In genomic region chr10:49624629-49625028, GRCh38 we compare ENCODE assay signal across 25 cellular contexts. TPM values are rescaled to one million over a fixed set of nuclear protein-coding genes. Genes with fewer than 3 reads are reported as not detected.
DNase-seq lines count a peak whose midpoint lies in the region; ATAC-seq and TF ChIP-seq lines count a peak whose summit lies in the region.
"Had no signal": no experiment of that assay in that cellular context is flagged by ENCODE, and none has a peak within 500 bp of the region (broad histone marks: within the 10 kb centered on the region; RNA-seq: fewer than 3 reads in every experiment).

No MANE protein-coding gene starts in this region.

- no peaks in the 10 kb centered on the region for H3K9me3 Mint-ChIP-seq in H9
- H3K9me3 Mint-ChIP-seq in activated CD4-positive, alpha-beta T cell treated with anti-CD3 and anti-CD28 coated beads, Interleukin-2, amount 10 ng/mL, durations not matched to agents 7 days and 5 days, result no peaks in the 10 kb centered on the region
- H3K9me3 Mint-ChIP-seq: CD4-positive, alpha-beta T cell; CD8-positive, alpha-beta memory T cell; HFFc6 had no signal

- BruUV-seq in IMR-90 (replicated peaks; lab: Mats Ljungman, UMichigan), result no TSS peak

- H2BK120ac ChIP-seq in H9 (ENCODE audit: low read depth, low read length, poor library complexity, severe bottlenecking), result no peak overlapping the region
- no peak overlapping the region for H2BK120ac ChIP-seq in IMR-90 (ENCODE audit: low read depth, low read length)

- H3K79me2 ChIP-seq in H9 (ENCODE audit: insufficient read depth, low read length), result no peaks in the 10 kb centered on the region

- H3K9me1 ChIP-seq in IMR-90 (ENCODE audit: insufficient read depth, low read length), result 0 out of 2 replicates have a peak, but pooled peaks cover 2% of the 10 kb centered on the region

- no peak overlapping the region; a peak in 1 of 7 replicates for H3K27ac Mint-ChIP-seq in H9
- no peak overlapping the region for H3K27ac Mint-ChIP-seq in activated CD4-positive, alpha-beta T cell treated with anti-CD3 and anti-CD28 coated beads, Interleukin-2, amount 10 ng/mL, durations not matched to agents 7 days and 5 days
- H3K27ac Mint-ChIP-seq: CD14-positive monocyte; CD4-positive, alpha-beta T cell; CD8-positive, alpha-beta memory T cell; HFFc6 had no signal

- CTCF ChIA-PET in IMR-90 (lab: Yijun Ruan, JAX), result no interaction called here
- CTCF ChIA-PET in activated CD4-positive, alpha-beta T cell treated with anti-CD3 and anti-CD28 coated beads, Interleukin-2, amount 10 ng/mL, durations not matched to agents 7 days and 5 days (lab: Charles Lee), result no interaction called here

- POLR2A ChIA-PET in IMR-90 (lab: Charles Lee; ENCODE audit: unreplicated experiment), result no interaction called here
- POLR2A ChIA-PET in activated CD4-positive, alpha-beta T cell treated with anti-CD3 and anti-CD28 coated beads, Interleukin-2, amount 10 ng/mL, durations not matched to agents 7 days and 5 days (lab: Charles Lee), result no interaction called here

- no peaks in the 10 kb centered on the region for H3K9me3 ChIP-seq in H9 (ENCODE audit: control insufficient read depth, low read depth, low read length)
- no peaks in the 10 kb centered on the region for H3K9me3 ChIP-seq in IMR-90 (ENCODE audit: control insufficient read depth, insufficient read depth, low read length)
- H3K9me3 ChIP-seq: A549; BE2C; BLaER1 treated with 17β-estradiol and CSF1 and Interleukin-3, amounts not matched to agents 10 nM and 100 nM had no signal

- DNase-seq in H9 (peak; percentile 3), IMR-90 (no peak), posterior vena cava (ENCODE audit: low spot score) (peak; percentile 42), NCI-H2107 treated with DMSO at 0.1 percent for 48 hours (lab: John Stamatoyannopoulos, UW; ENCODE audit: unreplicated experiment) (no peak)
- no peak for DNase-seq in activated CD4-positive, alpha-beta T cell treated with anti-CD3 and anti-CD28 coated beads, Interleukin-2, amount 10 ng/mL, durations not matched to agents 7 days and 5 days
- DNase-seq: 8988T; ACHN; AML-193; BE2C; CD4-positive, alpha-beta T cell; CD8-positive, alpha-beta memory T cell; DMS 273 treated with DMSO at 0.1 percent for 48 hours; DMS79; EL; GDM1; GM23248; H7; HFFc6 had no signal

- H2BK20ac ChIP-seq in H9 (ENCODE audit: low read depth, low read length, poor library complexity, severe bottlenecking) (no peak overlapping the region), IMR-90 (ENCODE audit: low read depth, low read length) (no peak overlapping the region)

- H3K23ac ChIP-seq in H9 (ENCODE audit: insufficient read length, low read depth, low read length) (no peak overlapping the region), IMR-90 (ENCODE audit: low read depth, low read length) (no peak overlapping the region)

- H3K36me3 Mint-ChIP-seq in H9 (ENCODE audit: insufficient read depth in 1 of 3, low read depth in 3 of 3), result no peaks in the 10 kb centered on the region
- no peaks in the 10 kb centered on the region for H3K36me3 Mint-ChIP-seq in activated CD4-positive, alpha-beta T cell treated with anti-CD3 and anti-CD28 coated beads, Interleukin-2, amount 10 ng/mL, durations not matched to agents 7 days and 5 days (ENCODE audit: low read depth)
- H3K36me3 Mint-ChIP-seq: CD14-positive monocyte; CD8-positive, alpha-beta memory T cell had no signal

- H4K20me1 ChIP-seq in H9 (ENCODE audit: control insufficient read depth, insufficient read depth, insufficient read length) (no peaks in the 10 kb centered on the region), IMR-90 (ENCODE audit: insufficient read depth, low read length) (no peaks in the 10 kb centered on the region)

- no peak overlapping the region for H3K18ac ChIP-seq in H9 (ENCODE audit: insufficient read length, low read depth, low read length)
- H3K18ac ChIP-seq in IMR-90 (ENCODE audit: low read depth, low read length), result no peak overlapping the region

- no peak overlapping the region for H2AK9ac ChIP-seq in IMR-90 (replicated peaks; ENCODE audit: low read depth, low read length, poor library complexity)

- TF ChIP-seq POLR2A in IMR-90 (IDR thresholded peaks at IDR 0.05; ENCODE audit: low read depth, low read length), result no peak

- H4K8ac ChIP-seq in H9 (replicated peaks; ENCODE audit: insufficient read length, low read depth, low read length) (no peak overlapping the region), IMR-90 (ENCODE audit: low read depth in 2 of 2, low read length in 2 of 2) (no peak overlapping the region)

- no peak overlapping the region for H3K9ac ChIP-seq in H9 (ENCODE audit: extremely low read depth, insufficient read length, low read length)
- H3K9ac ChIP-seq in IMR-90 (ENCODE audit: low read depth, low read length), result no peak overlapping the region
- H3K9ac ChIP-seq: BLaER1 treated with 17β-estradiol and CSF1 and Interleukin-3, amounts not matched to agents 10 nM and 100 nM; GM23248 had no signal

- no peak overlapping the region for H2BK12ac ChIP-seq in H9 (ENCODE audit: insufficient read length, low read depth, low read length)

- H4K91ac ChIP-seq in H9 (ENCODE audit: insufficient read length, low read depth, low read length), result no peak overlapping the region
- H4K91ac ChIP-seq in IMR-90 (ENCODE audit: insufficient read depth, low read depth, low read length), result no peak overlapping the region

- H3K4ac ChIP-seq in H9 (ENCODE audit: low read depth, low read length) (no peak overlapping the region), IMR-90 (ENCODE audit: low read depth, low read length) (no peak overlapping the region)

- no peak overlapping the region for H2AFZ ChIP-seq in H9 (ENCODE audit: low read length)
- H2AFZ ChIP-seq in IMR-90 (replicated peaks; ENCODE audit: low read length, poor library complexity), result no peak overlapping the region
- H2AFZ ChIP-seq: GM23248 had no signal

- TF ChIP-seq RAD21 in IMR-90 (IDR thresholded peaks at IDR 0.05; ENCODE audit: low read length), result no peak

- no peaks in the 10 kb centered on the region for H3K23me2 ChIP-seq in H9 (ENCODE audit: insufficient read length, low read depth, low read length, poor library complexity, severe bottlenecking)

- H2BK5ac ChIP-seq in H9 (ENCODE audit: insufficient read length, low read length) (no peak overlapping the region), IMR-90 (ENCODE audit: low read depth, low read length, poor library complexity, severe bottlenecking) (peak overlapping the region; percentile 37)

- 100% methylated on average over 2 of the region's 5 CpGs for WGBS in H9 (ENCODE audit: extremely low coverage, insufficient read length, low lambda C conversion rate)
- WGBS in IMR-90 (ENCODE audit: extremely low coverage in 2 of 2, insufficient read length in 1 of 2), 2 experiments, result 51 to 94% methylated on average over 3 to 5 of the region's 5 CpGs

- TF ChIP-seq CTCF in H9 (conservative IDR thresholded peaks at IDR 0.05) (no peak), IMR-90 (conservative IDR thresholded peaks at IDR 0.05; ENCODE audit: low read depth, low read length) (no peak)

- ATAC-seq in IMR-90 (ENCODE audit: low read depth), result no peak
- ATAC-seq in HG03565 (IDR thresholded peaks at IDR 0.05; ENCODE audit: unreplicated experiment), result no peak
- ATAC-seq: A549, GM12878, HCT116 had no signal

- dilution Hi-C loops in IMR-90 (cut with HindIII; ENCODE audit: low sequenced_read_pairs, unreplicated experiment), result no loop called here

- no peaks in the 10 kb centered on the region for H3K79me1 ChIP-seq in H9 (ENCODE audit: insufficient read depth, low read depth, low read length, poor library complexity, severe bottlenecking)
- H3K79me1 ChIP-seq in IMR-90 (ENCODE audit: low read depth in 1 of 2, low read length in 2 of 2), result no peaks in the 10 kb centered on the region

- intact Hi-C loops in IMR-90 (cut with micrococcal nuclease) (no loop called here), posterior vena cava (cut with DNase I) (no loop called here)

- H2BK15ac ChIP-seq in H9 (ENCODE audit: low read depth, low read length), result no peak overlapping the region
- no peak overlapping the region for H2BK15ac ChIP-seq in IMR-90 (ENCODE audit: low read depth, low read length)

- H3K4me3 ChIP-seq in IMR-90 (ENCODE audit: insufficient read depth, low read depth, low read length), result no peak overlapping the region
- H3K4me3 ChIP-seq: A549; BLaER1 treated with 17β-estradiol and CSF1 and Interleukin-3, amounts not matched to agents 10 nM and 100 nM; GM12878; GM23248 had no signal

- H3K36me3 ChIP-seq in IMR-90 (ENCODE audit: control insufficient read depth, insufficient read depth, low read length), result no peaks in the 10 kb centered on the region
- H3K36me3 ChIP-seq: BE2C; BLaER1 treated with 17β-estradiol and CSF1 and Interleukin-3, amounts not matched to agents 10 nM and 100 nM had no signal

- no peak overlapping the region for H3K4me3 Mint-ChIP-seq in H9
- no peak overlapping the region for H3K4me3 Mint-ChIP-seq in activated CD4-positive, alpha-beta T cell treated with anti-CD3 and anti-CD28 coated beads, Interleukin-2, amount 10 ng/mL, durations not matched to agents 7 days and 5 days
- H3K4me3 Mint-ChIP-seq: CD14-positive monocyte; CD4-positive, alpha-beta T cell; CD8-positive, alpha-beta memory T cell; HFFc6 had no signal

- no peaks in the 10 kb centered on the region; the same call in 1 of the 2 replicates for H3K27me3 ChIP-seq in H9 (ENCODE audit: insufficient read depth, low read length)
- H3K27me3 ChIP-seq in IMR-90 (ENCODE audit: control insufficient read depth, insufficient read depth, low read length), result peaks cover 23% of the 10 kb centered on the region
- H3K27me3 ChIP-seq: BE2C; BLaER1 treated with 17β-estradiol and CSF1 and Interleukin-3, amounts not matched to agents 10 nM and 100 nM had no signal

- no peak overlapping the region for H3K4me2 ChIP-seq in H9 (ENCODE audit: insufficient read depth, insufficient read length, low read length)
- H3K4me2 ChIP-seq in IMR-90 (ENCODE audit: low read depth, low read length), result no peak overlapping the region
- H3K4me2 ChIP-seq: A549 had no signal

- in situ Hi-C loops in IMR-90 (cut with MboI; ENCODE audit: low sequenced_read_pairs), result no loop called here

- H3K14ac ChIP-seq in H9 (ENCODE audit: insufficient read depth, low read length), result no peak overlapping the region
- no peak overlapping the region for H3K14ac ChIP-seq in IMR-90 (replicated peaks; ENCODE audit: low read depth, low read length)

- H3K4me1 Mint-ChIP-seq in H9, result peaks cover 2 to 5% of the 10 kb centered on the region in 2 experiments; a peak in 3 of 4 replicates
- H3K4me1 Mint-ChIP-seq in activated CD4-positive, alpha-beta T cell treated with anti-CD3 and anti-CD28 coated beads, Interleukin-2, amount 10 ng/mL, durations not matched to agents 7 days and 5 days, result no peaks in the 10 kb centered on the region
- H3K4me1 Mint-ChIP-seq: CD14-positive monocyte; CD8-positive, alpha-beta memory T cell had no signal

- H3K27ac ChIP-seq in H9 (ENCODE audit: insufficient read length, low read depth, low read length), result no peak overlapping the region
- no peak overlapping the region for H3K27ac ChIP-seq in IMR-90 (ENCODE audit: insufficient read depth, low read length)
- H3K27ac ChIP-seq: A549; BLaER1 treated with 17β-estradiol and CSF1 and Interleukin-3, amounts not matched to agents 10 nM and 100 nM; GM23248 had no signal

- H3K27me3 Mint-ChIP-seq in H9 (ENCODE audit: low read depth), result peaks cover 52% of the 10 kb centered on the region
- no peaks in the 10 kb centered on the region for H3K27me3 Mint-ChIP-seq in activated CD4-positive, alpha-beta T cell treated with anti-CD3 and anti-CD28 coated beads, Interleukin-2, amount 10 ng/mL, durations not matched to agents 7 days and 5 days

- H3K56ac ChIP-seq in H9 (ENCODE audit: insufficient read length, low read depth, low read length) (no peak overlapping the region), IMR-90 (ENCODE audit: extremely low read depth, insufficient read depth, low read length) (no peak overlapping the region)

- H4K5ac ChIP-seq in H9 (ENCODE audit: insufficient read length, low read depth, low read length) (no peak overlapping the region), IMR-90 (ENCODE audit: low read depth, low read length) (no peak overlapping the region)

- no peak overlapping the region for H3T11ph ChIP-seq in H9 (ENCODE audit: low read length)

- H3K4me1 ChIP-seq in H9 (ENCODE audit: insufficient read depth, low read length) (no peaks in the 10 kb centered on the region), IMR-90 (ENCODE audit: control insufficient read depth, insufficient read depth, low read length) (no peaks in the 10 kb centered on the region)
- H3K4me1 ChIP-seq: A549 had no signal

- H2AK5ac ChIP-seq in H9 (ENCODE audit: insufficient read length, low read length), result no peak overlapping the region
- H2AK5ac ChIP-seq in IMR-90 (ENCODE audit: low read depth, low read length), result no peak overlapping the region

RNA-seq across cellular contexts. Expression of gene CHAT, which starts 10.8 kb away (rescaled TPM):
- total RNA-seq in H9 (2021), result not detected in 2 replicates
- not detected in 2 replicates for total RNA-seq in IMR-90 (2012; rRNA removed)
- polyA plus RNA-seq in IMR-90 (2012; rRNA removed), result not detected in 2 replicates
- polyA plus RNA-seq in IMR-90 (2012; cell fraction: cytosol; rRNA removed), result not detected in 2 replicates
- polyA plus RNA-seq in IMR-90 (2012; cell fraction: nucleus; rRNA removed; ENCODE audit: low replicate concordance), result not detected in 2 replicates
- not detected for total RNA-seq in posterior vena cava
- not detected for total RNA-seq in activated CD4-positive, alpha-beta T cell treated with anti-CD3 and anti-CD28 coated beads, Interleukin-2, amount 10 ng/mL, durations not matched to agents 7 days and 5 days
- total RNA-seq: CD4-positive, alpha-beta T cell; CD8-positive, alpha-beta memory T cell; GM12878; GM23248; H1; H7; HFFc6 had no signal
- polyA plus RNA-seq: A549; CD14-positive monocyte; CD8-positive, alpha-beta memory T cell; GM12878; GM23248; H1 had no signal

RNA-seq across cellular contexts. Expression of gene SLC18A3, which starts 14.5 kb away (rescaled TPM):
- not detected in 2 replicates for total RNA-seq in H9 (2021)
- not detected in 2 replicates for total RNA-seq in IMR-90 (2012; rRNA removed)
- not detected in 2 replicates for polyA plus RNA-seq in IMR-90 (2012; rRNA removed)
- polyA plus RNA-seq in IMR-90 (2012; cell fraction: cytosol; rRNA removed), result not detected in 2 replicates
- not detected in 2 replicates for polyA plus RNA-seq in IMR-90 (2012; cell fraction: nucleus; rRNA removed; ENCODE audit: low replicate concordance)
- total RNA-seq in posterior vena cava, result not detected
- not detected for total RNA-seq in activated CD4-positive, alpha-beta T cell treated with anti-CD3 and anti-CD28 coated beads, Interleukin-2, amount 10 ng/mL, durations not matched to agents 7 days and 5 days
- total RNA-seq: CD4-positive, alpha-beta T cell; CD8-positive, alpha-beta memory T cell; GM12878; GM23248; H1; H7; HFFc6 had no signal
- polyA plus RNA-seq: A549; CD14-positive monocyte; CD8-positive, alpha-beta memory T cell; GM12878; GM23248 had no signal

RNA-seq across cellular contexts. Expression of gene C10orf53, which starts 54.8 kb away (rescaled TPM):
- total RNA-seq in H9 (2021), result not detected in 2 replicates
- not detected in 2 replicates for total RNA-seq in IMR-90 (2012; rRNA removed)
- not detected in 2 replicates for polyA plus RNA-seq in IMR-90 (2012; rRNA removed)
- not detected in 2 replicates for polyA plus RNA-seq in IMR-90 (2012; cell fraction: cytosol; rRNA removed)
- not detected in 2 replicates for polyA plus RNA-seq in IMR-90 (2012; cell fraction: nucleus; rRNA removed; ENCODE audit: low replicate concordance)
- not detected for total RNA-seq in posterior vena cava
- total RNA-seq in activated CD4-positive, alpha-beta T cell treated with anti-CD3 and anti-CD28 coated beads, Interleukin-2, amount 10 ng/mL, durations not matched to agents 7 days and 5 days, result not detected
- total RNA-seq: CD4-positive, alpha-beta T cell; CD8-positive, alpha-beta memory T cell; GM12878; GM23248; H1; H7; HFFc6 had no signal
- polyA plus RNA-seq: A549; CD14-positive monocyte; CD8-positive, alpha-beta memory T cell; GM12878; GM23248; H1 had no signal

Comparison
In these comparisons a context has a peak if more than half of its experiments do, and no peak if none do; other contexts are left out.
1. DNase-seq: peak in H9 (single experiment) and posterior vena cava (single experiment); none in IMR-90 (single experiment), activated CD4-positive, alpha-beta T cell treated with anti-CD3 and anti-CD28 coated beads, Interleukin-2, amount 10 ng/mL, durations not matched to agents 7 days and 5 days (single experiment) and NCI-H2107 treated with DMSO at 0.1 percent for 48 hours (single experiment).